ENCODE assay signal across 28 cellular contexts in genomic region chr1:154495496-154496273, GRCh38. TPM values are rescaled to one million over a fixed set of nuclear protein-coding genes. Genes with fewer than 3 reads are reported as not detected.
DNase-seq lines count a peak whose midpoint lies in the region; ATAC-seq and TF ChIP-seq lines count a peak whose summit lies in the region.
"Had no signal": no experiment of that assay in that cellular context is flagged by ENCODE, and none has a peak within 500 bp of the region (broad histone marks: within the 10 kb centered on the region; RNA-seq: fewer than 3 reads in every experiment).

No MANE protein-coding gene starts in this region.

- H3K27ac ChIP-seq in cardiac muscle cell (peak overlapping the region; percentile 81), lower lobe of right lung (peak overlapping the region; percentile 47), stomach (peak overlapping the region in 3 of 5 donors; percentile 7 to 44 (median 9)), PC-9 (no peak overlapping the region)
- H3K27ac ChIP-seq: GM23248, KMS-11, ovary, SJCRH30 had no signal

- H3K27me3 ChIP-seq in cardiac muscle cell (peaks cover 23% of the 10 kb centered on the region), lower lobe of right lung (ENCODE audit: low read depth) (no peaks in the 10 kb centered on the region), stomach (peaks cover 0 to 42% (median 11%) of the 10 kb centered on the region in 3 donors), PC-9 (ENCODE audit: insufficient read depth, low read depth) (peaks cover 91% of the 10 kb centered on the region)
- H3K27me3 ChIP-seq: ovary, Peyer's patch had no signal

- TF ChIP-seq POLR2A in stomach (IDR thresholded peaks at IDR 0.05): no peak

- intact Hi-C loops in left cardiac atrium (cut with DNase I): no loop called here
- intact Hi-C loops in lower lobe of right lung (cut with DNase I): loop anchor here (10.0 kb wide), 1 partner anchor 49 kb away; no protein-coding TSS in a partner anchor
- intact Hi-C loops in stomach (cut with DNase I; ENCODE audit: low total_unique reads): no loop called here
- intact Hi-C loops in PC-9 (cut with micrococcal nuclease; ENCODE audit: unreplicated experiment): no loop called here

- H3K4me1 ChIP-seq in cardiac muscle cell (ENCODE audit: low read depth) (peaks cover 35% of the 10 kb centered on the region), lower lobe of right lung (peaks cover 80% of the 10 kb centered on the region), stomach (peaks cover 0 to 20% (median 4%) of the 10 kb centered on the region in 4 donors), PC-9 (replicated peaks; ENCODE audit: insufficient read depth) (no peaks in the 10 kb centered on the region)
- H3K4me1 ChIP-seq: SJCRH30 had no signal

- H3K9me3 ChIP-seq in cardiac muscle cell (ENCODE audit: low read depth) (no peaks in the 10 kb centered on the region), lower lobe of right lung (no peaks in the 10 kb centered on the region), stomach (no peaks in the 10 kb centered on the region), PC-9 (ENCODE audit: insufficient read depth, low read depth) (no peaks in the 10 kb centered on the region)
- H3K9me3 ChIP-seq: ovary, Peyer's patch, SJCRH30 had no signal

- ATAC-seq in left cardiac atrium (no peak), T-cell (replicated peaks in 1 of 4) (no peak), lower lobe of right lung (no peak), GM21723 (IDR thresholded peaks at IDR 0.05; ENCODE audit: unreplicated experiment) (no peak), HG03108 (IDR thresholded peaks at IDR 0.05; ENCODE audit: unreplicated experiment) (no peak)
- ATAC-seq: activated T-cell treated with anti-CD3 and anti-CD28 coated beads, Interleukin-2, amount 50 U/mL, for 4 hours; sciatic nerve had no signal

- TF ChIP-seq EP300 in stomach (IDR thresholded peaks at IDR 0.05): no peak

- H3K27ac Mint-ChIP-seq in T-cell: peak overlapping the region; percentile 49 to 56
- H3K27ac Mint-ChIP-seq: HFFc6, nephron had no signal

- H3K79me2 ChIP-seq in PC-9 (ENCODE audit: low read depth): no peaks in the 10 kb centered on the region

- peak overlapping the region in 1 of 3 donors; percentile 13 for H3K4me3 Mint-ChIP-seq in T-cell
- H3K4me3 Mint-ChIP-seq: activated T-cell treated with anti-CD3 and anti-CD28 coated beads, Interleukin-2, amount 50 U/mL, for 4 hours; HFFc6; nephron had no signal

- BruUV-seq in PC-9 (replicated peaks; lab: Mats Ljungman, UMichigan): no TSS peak

- no peak for TF ChIP-seq CTCF in cardiac muscle cell (IDR thresholded peaks at IDR 0.05; ENCODE audit: low read depth, low read length)
- no peak for TF ChIP-seq CTCF in lower lobe of right lung (IDR thresholded peaks at IDR 0.05)
- no peak for TF ChIP-seq CTCF in stomach (IDR thresholded peaks at IDR 0.05)
- no peak for TF ChIP-seq CTCF in PC-9 (conservative IDR thresholded peaks at IDR 0.05)

- H3K36me3 Mint-ChIP-seq in T-cell: no peaks in the 10 kb centered on the region

- peaks cover 5% of the 10 kb centered on the region; the same call in 1 of the 2 replicates for H4K20me1 ChIP-seq in PC-9 (ENCODE audit: insufficient read depth)

- no peak overlapping the region for H3K4me2 ChIP-seq in PC-9
- H3K4me2 ChIP-seq: KMS-11 had no signal

- no peaks in the 10 kb centered on the region for H3K36me3 ChIP-seq in cardiac muscle cell
- peaks cover 19% of the 10 kb centered on the region for H3K36me3 ChIP-seq in lower lobe of right lung
- H3K36me3 ChIP-seq in stomach: no peaks in the 10 kb centered on the region
- no peaks in the 10 kb centered on the region for H3K36me3 ChIP-seq in PC-9 (ENCODE audit: low read depth)
- H3K36me3 ChIP-seq: ovary, Peyer's patch, SJCRH30 had no signal

- no peaks in the 10 kb centered on the region for H3K9me2 ChIP-seq in PC-9 (ENCODE audit: insufficient read depth)

- no peak for DNase-seq in cardiac muscle cell (ENCODE audit: low read depth in 1 of 2, low spot score in 1 of 2)
- DNase-seq in left cardiac atrium: no peak
- no peak for DNase-seq in T-cell
- no peak for DNase-seq in lower lobe of right lung
- no peak for DNase-seq in stomach
- DNase-seq in PC-9: no peak
- DNase-seq: activated naive CD4-positive, alpha-beta T cell; activated T-cell treated with anti-CD3 and anti-CD28 coated beads, Interleukin-2, amount 50 U/mL, for 4 hours; amygdala; DMS53; GDM1; GM23248; HFFc6; midbrain; NCI-H1694 treated with DMSO at 0.1 percent for 48 hours; NCI-H2171 treated with DMSO at 0.1 percent for 48 hours; ovary; Peyer's patch; SJCRH30; stimulated activated CD4-positive, alpha-beta T cell treated with anti-CD3 and anti-CD28 coated beads, Interleukin-15, amount 100 ng/mL, for 24 hours had no signal

- CTCF ChIA-PET in T-cell (lab: Charles Lee): interaction anchor here (0.6 kb wide), 2 partner anchors 74 to 635 kb away, joined by 3 read pairs; no protein-coding TSS in a partner anchor
- CTCF ChIA-PET in PC-9 (lab: Charles Lee): no interaction called here

- no peak overlapping the region for H2AFZ ChIP-seq in PC-9
- H2AFZ ChIP-seq: GM23248 had no signal

- peaks cover 10 to 12% of the 10 kb centered on the region in 2 donors for H3K27me3 Mint-ChIP-seq in T-cell

- no peaks in the 10 kb centered on the region for H3F3A ChIP-seq in PC-9 (ENCODE audit: insufficient read depth, low read depth)

- H3K9me3 Mint-ChIP-seq in T-cell: no peaks in the 10 kb centered on the region
- H3K9me3 Mint-ChIP-seq: activated T-cell treated with anti-CD3 and anti-CD28 coated beads, Interleukin-2, amount 50 U/mL, for 4 hours; HFFc6; nephron had no signal

- POLR2A ChIA-PET in T-cell (lab: Charles Lee): interaction anchor here in 1 of 2 donors (0.6 to 0.9 kb wide), 2 partner anchors 14 to 18 kb away, joined by 3 to 5 read pairs; no protein-coding TSS in a partner anchor
- POLR2A ChIA-PET in PC-9 (lab: Charles Lee; ENCODE audit: unreplicated experiment): no interaction called here

- no peak overlapping the region for H3K4me3 ChIP-seq in cardiac muscle cell
- no peak overlapping the region for H3K4me3 ChIP-seq in lower lobe of right lung
- H3K4me3 ChIP-seq in stomach: no peak overlapping the region
- no peak overlapping the region for H3K4me3 ChIP-seq in PC-9
- H3K4me3 ChIP-seq: GM23248, ovary, Peyer's patch, SJCRH30 had no signal

- WGBS in stomach, 5 donors: 75 to 82% (median 76%) methylated on average over 8 of the region's 8 CpGs

- peaks cover 41 to 44% (median 44%) of the 10 kb centered on the region in 3 donors for H3K4me1 Mint-ChIP-seq in T-cell
- H3K4me1 Mint-ChIP-seq: nephron had no signal

RNA-seq across cellular contexts. Expression of gene TDRD10, which starts 6.3 kb away (rescaled TPM):
- total RNA-seq in cardiac muscle cell: 0.51 and 0.53 TPM in 2 replicates
- 0.54 and 1.0 TPM in 2 replicates for polyA plus RNA-seq in cardiac muscle cell
- 1 to 10 TPM; 3.4 to 3.6 TPM for total RNA-seq in left cardiac atrium
- total RNA-seq in T-cell: not detected
- total RNA-seq in lower lobe of right lung: 20.2 TPM
- 1 to 10 TPM in 2 of 5 donors, under 1 TPM in 1, not detected in 2; 0.18 to 1.7 (median 1.0) TPM for total RNA-seq in stomach
- polyA plus RNA-seq in stomach: 1 to 10 TPM in 2 of 3 donors, under 1 TPM in 1; 0.81 to 4.1 (median 2.4) TPM
- not detected in 2 replicates for total RNA-seq in PC-9 (2021)
- total RNA-seq: activated CD8-positive, alpha-beta memory T cell treated with anti-CD3 and anti-CD28 coated beads for 36 hours; activated T-cell treated with anti-CD3 and anti-CD28 coated beads, Interleukin-2, amount 50 U/mL, for 4 hours; GM23248; HFFc6; HT1080; SJCRH30; T-helper 1 cell treated with Interleukin-12 subunit alpha and Interleukin-12 subunit beta and Interleukin-4 antibody, amounts not matched to agents 30 ng/mL and 1 ng/mL, for 36 hours had no signal
- polyA plus RNA-seq: GM23248 had no signal

RNA-seq across cellular contexts. Expression of gene SHE, which starts 6.5 kb away (rescaled TPM):
- total RNA-seq in cardiac muscle cell: 2.1 and 2.7 TPM in 2 replicates
- 1.7 and 2.0 TPM in 2 replicates for polyA plus RNA-seq in cardiac muscle cell
- total RNA-seq in left cardiac atrium: 10 to 100 TPM; 13.5 to 21.4 TPM
- total RNA-seq in T-cell: under 1 TPM in 3 of 5 donors, not detected in 2; 0.06 to 0.07 (median 0.06) TPM
- 40.1 TPM for total RNA-seq in lower lobe of right lung
- total RNA-seq in stomach: 10 to 100 TPM in 2 of 5 donors, 1 to 10 TPM in 2, under 1 TPM in 1; 0.87 to 13.8 (median 4.9) TPM
- polyA plus RNA-seq in stomach: 1 to 10 TPM; 2.9 to 5.2 (median 4.0) TPM
- total RNA-seq in PC-9 (2021): not detected in 2 replicates
- total RNA-seq: activated CD8-positive, alpha-beta memory T cell treated with anti-CD3 and anti-CD28 coated beads for 36 hours; GM23248; HFFc6; HT1080; T-helper 1 cell treated with Interleukin-12 subunit alpha and Interleukin-12 subunit beta and Interleukin-4 antibody, amounts not matched to agents 30 ng/mL and 1 ng/mL, for 36 hours had no signal
